ENCODE assay signal across 9 cellular contexts in the genomic region with DNA sequence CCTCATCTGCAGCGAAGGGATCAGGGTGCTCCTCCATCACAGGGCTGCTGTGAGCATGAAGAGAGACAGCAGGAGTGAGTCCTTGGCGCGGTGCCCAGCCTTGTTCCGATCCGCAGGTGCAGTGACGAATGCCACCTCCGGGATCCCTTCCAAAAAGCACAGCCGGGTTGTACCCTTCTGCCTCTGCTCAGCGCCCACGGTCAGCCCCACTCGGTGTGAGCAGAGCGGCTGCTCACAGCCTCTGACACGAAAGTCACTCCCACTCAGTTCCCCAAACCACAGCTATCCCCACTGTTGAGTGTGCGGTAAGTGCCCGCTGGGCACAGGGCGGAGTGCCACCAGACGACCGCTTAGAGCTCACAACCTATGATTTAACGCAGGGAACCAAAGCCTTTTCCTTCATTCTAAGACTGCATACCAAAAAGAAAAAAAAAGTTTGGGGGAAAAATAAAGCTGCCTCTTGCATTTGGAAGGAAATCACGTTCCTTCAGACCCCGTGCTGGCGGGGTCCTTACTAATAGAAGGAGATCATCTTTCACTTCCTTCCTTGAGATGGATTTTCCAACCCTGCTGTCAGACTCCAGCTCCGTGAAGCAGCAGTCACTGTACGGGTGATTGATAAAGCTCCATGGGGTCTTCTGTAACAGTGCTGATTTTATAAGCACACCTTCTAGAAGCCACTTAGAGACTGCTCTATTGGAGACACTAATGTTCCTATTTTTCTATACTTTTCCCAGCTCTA. TPM values are rescaled to one million over a fixed set of nuclear protein-coding genes. Genes with fewer than 3 reads are reported as not detected.
A peak's percentile ranks its signal among the peaks of the same experiment; 100 is the strongest.
DNase-seq lines count a peak whose midpoint lies in the region; ATAC-seq and TF ChIP-seq lines count a peak whose summit lies in the region.
"Had no signal": no experiment of that assay in that cellular context is flagged by ENCODE, and none has a peak within 500 bp of the region (broad histone marks: within the 10 kb centered on the region; RNA-seq: fewer than 3 reads in every experiment).

No MANE protein-coding gene starts in this region.

- H3K4me1 Mint-ChIP-seq in activated T-cell treated with anti-CD3 and anti-CD28 coated beads, Interleukin-2, amount 50 U/mL, for 72 hours (ENCODE audit: low read depth): no peaks in the 10 kb centered on the region
- H3K4me1 Mint-ChIP-seq in dendritic cell treated with granulocyte-macrophage colony-stimulating factor and Interleukin-4, amounts not matched to agents 40 ng/mL and 50 ng/mL, for 4 days (ENCODE audit: low read depth): no peaks in the 10 kb centered on the region

- no peak for DNase-seq in activated T-cell treated with anti-CD3 and anti-CD28 coated beads, Interleukin-2, amount 50 U/mL, for 72 hours
- DNase-seq in activated T-cell treated with anti-CD3 and anti-CD28 coated beads for 4 hours (no peak), NCI-H2171 treated with DMSO at 0.1 percent for 48 hours (lab: John Stamatoyannopoulos, UW) (peak; percentile 92), transverse colon (peak; percentile 14), AG08396 (ENCODE audit: low spot score) (no peak)
- DNase-seq: AML-193 had no signal

- H3K4me1 ChIP-seq in transverse colon: no peaks in the 10 kb centered on the region

- H3K9me3 Mint-ChIP-seq in activated T-cell treated with anti-CD3 and anti-CD28 coated beads, Interleukin-2, amount 50 U/mL, for 72 hours: no peaks in the 10 kb centered on the region
- no peaks in the 10 kb centered on the region for H3K9me3 Mint-ChIP-seq in dendritic cell treated with granulocyte-macrophage colony-stimulating factor and Interleukin-4, amounts not matched to agents 40 ng/mL and 50 ng/mL, for 4 days

- intact Hi-C loops in dendritic cell treated with granulocyte-macrophage colony-stimulating factor and Interleukin-4, amounts not matched to agents 40 ng/mL and 50 ng/mL, for 4 days (cut with micrococcal nuclease): no loop called here
- intact Hi-C loops in transverse colon (cut with DNase I; ENCODE audit: low total_unique reads): no loop called here

- H3K9me3 ChIP-seq in transverse colon: no peaks in the 10 kb centered on the region

- peak; percentile 54 to 60 for ATAC-seq in activated T-cell treated with anti-CD3 and anti-CD28 coated beads, Interleukin-2, amount 50 U/mL, for 72 hours (replicated peaks in 1 of 2)
- ATAC-seq in HG02759 (IDR thresholded peaks at IDR 0.05; ENCODE audit: unreplicated experiment) (no peak), GM19463 (IDR thresholded peaks at IDR 0.05; ENCODE audit: unreplicated experiment) (no peak)

- no peak overlapping the region for H3K27ac ChIP-seq in transverse colon

- peaks cover 12% of the 10 kb centered on the region for H3K27me3 Mint-ChIP-seq in activated T-cell treated with anti-CD3 and anti-CD28 coated beads, Interleukin-2, amount 50 U/mL, for 72 hours (ENCODE audit: low read depth)
- H3K27me3 Mint-ChIP-seq in dendritic cell treated with granulocyte-macrophage colony-stimulating factor and Interleukin-4, amounts not matched to agents 40 ng/mL and 50 ng/mL, for 4 days: no peaks in the 10 kb centered on the region

- H3K36me3 Mint-ChIP-seq in activated T-cell treated with anti-CD3 and anti-CD28 coated beads, Interleukin-2, amount 50 U/mL, for 72 hours (ENCODE audit: insufficient read depth in 2 of 2): no peaks in the 10 kb centered on the region
- no peaks in the 10 kb centered on the region for H3K36me3 Mint-ChIP-seq in dendritic cell treated with granulocyte-macrophage colony-stimulating factor and Interleukin-4, amounts not matched to agents 40 ng/mL and 50 ng/mL, for 4 days (ENCODE audit: low read depth)

- 37 to 40% methylated on average over 11 to 18 of the region's 24 CpGs for WGBS in transverse colon (ENCODE audit: low coverage in 1 of 2), 2 donors

- no peak for TF ChIP-seq EP300 in transverse colon (IDR thresholded peaks at IDR 0.05; ENCODE audit: low read depth)

- no peak overlapping the region for H3K4me3 Mint-ChIP-seq in activated T-cell treated with anti-CD3 and anti-CD28 coated beads, Interleukin-2, amount 50 U/mL, for 72 hours
- peak overlapping the region; percentile 5 for H3K4me3 Mint-ChIP-seq in dendritic cell treated with granulocyte-macrophage colony-stimulating factor and Interleukin-4, amounts not matched to agents 40 ng/mL and 50 ng/mL, for 4 days

- in situ Hi-C loops in transverse colon (cut with MboI; ENCODE audit: low pct_ligation_motif_present in 1 of 4, low pct_unique_long_range_greater_than_20kb in 1 of 4, low sequenced_read_pairs in 3 of 4): no loop called here

- no peak for TF ChIP-seq CTCF in transverse colon (IDR thresholded peaks at IDR 0.05)

- TF ChIP-seq POLR2A in transverse colon (IDR thresholded peaks at IDR 0.05): no peak

- H3K27ac Mint-ChIP-seq in activated T-cell treated with anti-CD3 and anti-CD28 coated beads, Interleukin-2, amount 50 U/mL, for 72 hours: no peak overlapping the region
- no peak overlapping the region for H3K27ac Mint-ChIP-seq in dendritic cell treated with granulocyte-macrophage colony-stimulating factor and Interleukin-4, amounts not matched to agents 40 ng/mL and 50 ng/mL, for 4 days

- H3K27me3 ChIP-seq in transverse colon: peaks cover 23% of the 10 kb centered on the region

- H3K4me3 ChIP-seq in transverse colon: no peak overlapping the region

- no peaks in the 10 kb centered on the region for H3K36me3 ChIP-seq in transverse colon

RNA-seq across cellular contexts. Expression of gene TUBGCP5, which starts 34.7 kb away (rescaled TPM):
- 10 to 100 TPM; 10.3 to 12.6 TPM for total RNA-seq in activated T-cell treated with anti-CD3 and anti-CD28 coated beads, Interleukin-2, amount 50 U/mL, for 72 hours
- total RNA-seq in transverse colon: 10 to 100 TPM; 10.1 to 19.1 (median 10.7) TPM

Comparison
In these comparisons a context has a peak if more than half of its experiments do, and no peak if none do; other contexts are left out.
1. ATAC-seq: peak in activated T-cell treated with anti-CD3 and anti-CD28 coated beads, Interleukin-2, amount 50 U/mL, for 72 hours (2 of 2); none in HG02759 (single experiment) and GM19463 (single experiment).
2. DNase-seq: peak in NCI-H2171 treated with DMSO at 0.1 percent for 48 hours (single experiment) and transverse colon (single experiment); none in activated T-cell treated with anti-CD3 and anti-CD28 coated beads, Interleukin-2, amount 50 U/mL, for 72 hours (0 of 2), activated T-cell treated with anti-CD3 and anti-CD28 coated beads for 4 hours (single experiment) and AG08396 (single experiment).